In genomic region chr20:45445805-45446562, GRCh38 we compare ENCODE assay signal across 8 cellular contexts. TPM values are rescaled to one million over a fixed set of nuclear protein-coding genes. Genes with fewer than 3 reads are reported as not detected.
DNase-seq lines count a peak whose midpoint lies in the region; ATAC-seq, FAIRE-seq and TF ChIP-seq lines count a peak whose summit lies in the region.

No MANE protein-coding gene starts in this region.

- no peak for TF ChIP-seq EP300 in transverse colon (IDR thresholded peaks at IDR 0.05; ENCODE audit: low read depth)

- no peaks in the 10 kb centered on the region for H3K27me3 ChIP-seq in transverse colon

- H3K27me3 Mint-ChIP-seq in WTC11 (ENCODE audit: low read depth) (peaks cover 6% of the 10 kb centered on the region; the same call in 1 of the 2 replicates), glutamatergic neuron (ENCODE audit: unreplicated experiment) (peaks cover 1% of the 10 kb centered on the region)

- FAIRE-seq in GM12891 (lab: Jason Lieb, UNC), result no peak

- peak overlapping the region in 2 of 4 donors; percentile 3 to 16 for H3K4me3 ChIP-seq in transverse colon

- CTCF ChIA-PET in WTC11 (lab: Charles Lee), result interaction anchor here (0.6 to 3.9 kb wide), 13 partner anchors 9 to 335 kb away, joined by 3 to 20 read pairs (median 3); partner anchors contain the start of genes MATN4, PIGT, SYS1 and WFDC10A

- H3K9me3 ChIP-seq in transverse colon, result no peaks in the 10 kb centered on the region

- TF ChIP-seq CTCF in WTC11 (IDR thresholded peaks at IDR 0.05) (peak; percentile 62), glutamatergic neuron (IDR thresholded peaks at IDR 0.05; ENCODE audit: partially characterized antibody, unreplicated experiment) (peak; percentile 86), transverse colon (IDR thresholded peaks at IDR 0.05) (peak; percentile 45 to 59 (median 51))

- H3K4me1 Mint-ChIP-seq in WTC11 (peaks cover 10% of the 10 kb centered on the region), glutamatergic neuron (ENCODE audit: low read depth, unreplicated experiment) (peaks cover 4% of the 10 kb centered on the region)

- H3K36me3 ChIP-seq in transverse colon, result no peaks in the 10 kb centered on the region

- H3K9me3 Mint-ChIP-seq in WTC11, result no peaks in the 10 kb centered on the region
- H3K9me3 Mint-ChIP-seq in glutamatergic neuron (ENCODE audit: unreplicated experiment), result peaks cover 2% of the 10 kb centered on the region

- WGBS in transverse colon (ENCODE audit: low coverage in 1 of 2), 2 donors, result 69 to 73% methylated on average over 2 to 7 of the region's 7 CpGs

- H3K4me1 ChIP-seq in transverse colon, result peaks cover 0 to 13% (median 7%) of the 10 kb centered on the region in 4 donors

- H3K4me3 Mint-ChIP-seq in WTC11 (no peak overlapping the region), glutamatergic neuron (ENCODE audit: unreplicated experiment) (no peak overlapping the region)

- in situ Hi-C loops in transverse colon (cut with MboI; ENCODE audit: low pct_ligation_motif_present in 1 of 4, low pct_unique_long_range_greater_than_20kb in 1 of 4, low sequenced_read_pairs in 3 of 4), result loop anchor here in 3 of 4 donors (10.0 to 25.0 kb wide), 3 partner anchors 71 to 134 kb away; partner anchors contain the start of genes TP53TG5 (in 2 of the 3), MATN4 (in 1 of the 3) and RBPJL (in 1 of the 3)

- H3K36me3 Mint-ChIP-seq in WTC11 (no peaks in the 10 kb centered on the region), glutamatergic neuron (ENCODE audit: unreplicated experiment) (no peaks in the 10 kb centered on the region)

- ATAC-seq in WTC11, result peak; percentile 89

- TF ChIP-seq POLR2A in transverse colon (IDR thresholded peaks at IDR 0.05) (no peak), GM12891 (IDR thresholded peaks at IDR 0.05; ENCODE audit: low read depth, low read length) (no peak)

- POLR2A ChIA-PET in WTC11 (lab: Charles Lee), result no interaction called here

- H3K27ac Mint-ChIP-seq in WTC11, result no peak overlapping the region
- no peak overlapping the region for H3K27ac Mint-ChIP-seq in glutamatergic neuron (ENCODE audit: unreplicated experiment)

- intact Hi-C loops in transverse colon (cut with DNase I; ENCODE audit: low total_unique reads), result loop anchor here (5.0 kb wide), 1 partner anchor 99 kb away; the partner anchor contains the start of gene SDC4

- DNase-seq in activated CD8-positive, alpha-beta memory T cell treated with anti-CD3 and anti-CD28 coated beads for 24 hours, result peak; percentile 66
- no peak for DNase-seq in activated CD8-positive, alpha-beta memory T cell treated with anti-CD3 and anti-CD28 coated beads, Interleukin-2, amount 50 U/mL, for 48 hours
- DNase-seq in HT1080 (ENCODE audit: low read depth), result peak; percentile 37
- DNase-seq in WTC11 (ENCODE audit: low spot score), result peak; percentile 74
- peak; percentile 85 for DNase-seq in glutamatergic neuron
- DNase-seq in transverse colon, result peak; percentile 57
- no peak for DNase-seq in GM12891 (ENCODE audit: insufficient read length, low spot score)
- no peak for DNase-seq in activated gamma-delta T cell treated with Interleukin-2 at 50 U/mL for 16 hours

- peak overlapping the region in 3 of 4 donors; percentile 76 to 86 (median 82) for H3K27ac ChIP-seq in transverse colon

TF ChIP-seq in WTC11, 78 proteins besides CTCF, POLR2A, EP300 and RAD21 (continues in another document):
- no peak for TF ChIP-seq FOXK1 (CRISPR knock-in tag; IDR thresholded peaks at IDR 0.05)
- TF ChIP-seq RORB (CRISPR knock-in tag; IDR thresholded peaks at IDR 0.05), result no peak
- TF ChIP-seq CDX4 (CRISPR knock-in tag; IDR thresholded peaks at IDR 0.05; ENCODE audit: borderline replicate concordance), result no peak
- no peak for TF ChIP-seq ERG (CRISPR knock-in tag; IDR thresholded peaks at IDR 0.05)

TF ChIP-seq in GM12891, 5 proteins besides CTCF, POLR2A, EP300 and RAD21:
- TF ChIP-seq SPI1 (IDR thresholded peaks at IDR 0.05; ENCODE audit: low read depth, low read length) (no peak), PAX5 (IDR thresholded peaks at IDR 0.05; ENCODE audit: insufficient read depth, low read length, severe bottlenecking) (no peak), POLR2AphosphoS5 (IDR thresholded peaks at IDR 0.05; ENCODE audit: low read depth, low read length) (no peak), POU2F2 (IDR thresholded peaks at IDR 0.05; ENCODE audit: low read depth, low read length) (no peak), TAF1 (IDR thresholded peaks at IDR 0.05; ENCODE audit: low read depth, low read length) (no peak)

RNA-seq across cellular contexts. Expression of gene WFDC2, which starts 23.6 kb away (rescaled TPM):
- not detected in 2 replicates for total RNA-seq in HT1080 (2014; rRNA removed; shearing (Covaris generic))
- polyA plus RNA-seq in HT1080 (2015; cell fraction: cytosol; rRNA removed), result not detected in 2 replicates
- not detected in 2 replicates for polyA plus RNA-seq in HT1080 (2015; cell fraction: nucleus; rRNA removed)
- total RNA-seq in WTC11 (2021), result 76.4 to 114 TPM (median 99.4 TPM) in 3 replicates
- 4.8 TPM for total RNA-seq in glutamatergic neuron (ENCODE audit: unreplicated experiment)
- total RNA-seq in transverse colon, result 100 to 1,000 TPM in 1 of 4 donors, 10 to 100 TPM in 3; 11.0 to 325 (median 38.8) TPM
- 1.0 TPM for polyA plus RNA-seq in GM12891 (2012; ENCODE audit: low read depth, missing spikeins)

RNA-seq across cellular contexts. Expression of gene PIGT, which starts 30.0 kb away (rescaled TPM):
- 88.5 and 139 TPM in 2 replicates for total RNA-seq in HT1080 (2014; rRNA removed; shearing (Covaris generic))
- polyA plus RNA-seq in HT1080 (2015; cell fraction: cytosol; rRNA removed), result 169 and 176 TPM in 2 replicates
- polyA plus RNA-seq in HT1080 (2015; cell fraction: nucleus; rRNA removed), result 145 and 184 TPM in 2 replicates
- total RNA-seq in WTC11 (2021), result 63.7 to 67.7 TPM (median 67.7 TPM) in 3 replicates
- 55.5 TPM for total RNA-seq in glutamatergic neuron (ENCODE audit: unreplicated experiment)
- 100 to 1,000 TPM in 2 of 4 donors, 10 to 100 TPM in 2; 88.3 to 321 (median 108) TPM for total RNA-seq in transverse colon
- 26.8 TPM for polyA plus RNA-seq in GM12891 (2012; ENCODE audit: low read depth, missing spikeins)

RNA-seq across cellular contexts. Expression of gene DBNDD2, which starts 37.9 kb away (rescaled TPM):
- 10.1 and 16.8 TPM in 2 replicates for total RNA-seq in HT1080 (2014; rRNA removed; shearing (Covaris generic))
- 49.3 and 55.0 TPM in 2 replicates for polyA plus RNA-seq in HT1080 (2015; cell fraction: cytosol; rRNA removed)
- polyA plus RNA-seq in HT1080 (2015; cell fraction: nucleus; rRNA removed), result 19.1 and 22.4 TPM in 2 replicates
- total RNA-seq in WTC11 (2021), result 58.7 to 65.8 TPM (median 61.1 TPM) in 3 replicates
- total RNA-seq in glutamatergic neuron (ENCODE audit: unreplicated experiment), result 4.1 TPM
- total RNA-seq in transverse colon, result 100 to 1,000 TPM in 1 of 4 donors, 10 to 100 TPM in 3; 74.5 to 122 (median 84.9) TPM
- 1.7 TPM for polyA plus RNA-seq in GM12891 (2012; ENCODE audit: low read depth, missing spikeins)

Comparison
In these comparisons a context has a peak if more than half of its experiments do, and no peak if none do; other contexts are left out.
1. DNase-seq: peak in activated CD8-positive, alpha-beta memory T cell treated with anti-CD3 and anti-CD28 coated beads for 24 hours (single experiment), HT1080 (single experiment), WTC11 (single experiment), glutamatergic neuron (single experiment) and transverse colon (single experiment); none in activated CD8-positive, alpha-beta memory T cell treated with anti-CD3 and anti-CD28 coated beads, Interleukin-2, amount 50 U/mL, for 48 hours (single experiment), GM12891 (single experiment) and activated gamma-delta T cell treated with Interleukin-2 at 50 U/mL for 16 hours (single experiment).
2. Peak in every context shown above with its lines, with median percentiles within 50 percentile points of each other: CTCF ChIP-seq.